ENCODE assay signal across 8 cellular contexts in genomic region chr10:124640538-124641231, GRCh38.
A peak's percentile ranks its signal among the peaks of the same experiment; 100 is the strongest.
DNase-seq lines count a peak whose midpoint lies in the region; ATAC-seq and TF ChIP-seq lines count a peak whose summit lies in the region.

No MANE protein-coding gene starts in this region.

- intact Hi-C loops in CD4-positive, alpha-beta memory T cell (cut with micrococcal nuclease), result loop anchor here (1.0 kb wide), 1 partner anchor 13 kb away; no protein-coding TSS in a partner anchor

- no peaks in the 10 kb centered on the region for H3K27me3 ChIP-seq in CD4-positive, alpha-beta memory T cell (ENCODE audit: insufficient read depth, low read length)
- no peaks in the 10 kb centered on the region for H3K27me3 ChIP-seq in SJCRH30

- peaks cover 0 to 2% (median 0%) of the 10 kb centered on the region in 8 donors for H3K9me3 Mint-ChIP-seq in CD4-positive, alpha-beta memory T cell
- no peaks in the 10 kb centered on the region for H3K9me3 Mint-ChIP-seq in stimulated activated naive CD8-positive, alpha-beta T cell treated with anti-CD3 and anti-CD28 coated beads, Interleukin-15, amount 100 ng/mL, for 72 hours

- TF ChIP-seq CTCF in fibroblast of villous mesenchyme (IDR thresholded peaks at IDR 0.05; ENCODE audit: insufficient read depth, low read depth, low read length), result no peak

- H3K4me3 ChIP-seq in CD4-positive, alpha-beta memory T cell (ENCODE audit: low read length in 2 of 2), result peak overlapping the region in 1 of 2 donors; percentile 17
- H3K4me3 ChIP-seq in fibroblast of villous mesenchyme (ENCODE audit: low read depth, low read length), result no peak overlapping the region
- H3K4me3 ChIP-seq in SJCRH30, result no peak overlapping the region

- peak; percentile 64 for ATAC-seq in GM21619 (IDR thresholded peaks at IDR 0.05; ENCODE audit: unreplicated experiment)
- peak; percentile 33 for ATAC-seq in stimulated activated naive CD8-positive, alpha-beta T cell treated with anti-CD3 and anti-CD28 coated beads, Interleukin-15, amount 100 ng/mL, for 72 hours

- peak overlapping the region; percentile 89 to 97 (median 95) for H3K27ac Mint-ChIP-seq in CD4-positive, alpha-beta memory T cell
- H3K27ac Mint-ChIP-seq in stimulated activated naive CD8-positive, alpha-beta T cell treated with anti-CD3 and anti-CD28 coated beads, Interleukin-15, amount 100 ng/mL, for 72 hours, result peak overlapping the region in 1 of 2 donors; percentile 75

- H3K36me3 ChIP-seq in CD4-positive, alpha-beta memory T cell (ENCODE audit: insufficient read depth, low read length), result peaks cover 12% of the 10 kb centered on the region
- no peaks in the 10 kb centered on the region for H3K36me3 ChIP-seq in SJCRH30

- H3K27me3 Mint-ChIP-seq in CD4-positive, alpha-beta memory T cell, result no peaks in the 10 kb centered on the region
- no peaks in the 10 kb centered on the region for H3K27me3 Mint-ChIP-seq in stimulated activated naive CD8-positive, alpha-beta T cell treated with anti-CD3 and anti-CD28 coated beads, Interleukin-15, amount 100 ng/mL, for 72 hours

- H3K4me3 Mint-ChIP-seq in CD4-positive, alpha-beta memory T cell, result peak overlapping the region; percentile 4 to 87 (median 81)
- H3K4me3 Mint-ChIP-seq in stimulated activated naive CD8-positive, alpha-beta T cell treated with anti-CD3 and anti-CD28 coated beads, Interleukin-15, amount 100 ng/mL, for 72 hours, result peak overlapping the region; percentile 7 to 14

- POLR2A ChIA-PET in CD4-positive, alpha-beta memory T cell (lab: Charles Lee; ENCODE audit: partially characterized antibody), result interaction anchor here (0.7 to 15.2 kb wide), 7 partner anchors 9 to 82 kb away, joined by 3 to 439 read pairs (median 6); no protein-coding TSS in a partner anchor

- peaks cover 95% of the 10 kb centered on the region for H3K4me1 ChIP-seq in CD4-positive, alpha-beta memory T cell (ENCODE audit: insufficient read depth, low read length)
- no peaks in the 10 kb centered on the region for H3K4me1 ChIP-seq in SJCRH30

- CTCF ChIA-PET in CD4-positive, alpha-beta memory T cell (lab: Charles Lee; ENCODE audit: partially characterized antibody), result interaction anchor here (4.6 to 6.1 kb wide), 2 partner anchors 13 to 79 kb away, joined by 23 to 33 read pairs; no protein-coding TSS in a partner anchor

- H3K4me1 Mint-ChIP-seq in CD4-positive, alpha-beta memory T cell, result peaks cover 58 to 100% (median 86%) of the 10 kb centered on the region in 4 donors
- H3K4me1 Mint-ChIP-seq in stimulated activated naive CD8-positive, alpha-beta T cell treated with anti-CD3 and anti-CD28 coated beads, Interleukin-15, amount 100 ng/mL, for 72 hours, result peaks cover 72% of the 10 kb centered on the region

- peak overlapping the region; percentile 36 for H3K27ac ChIP-seq in CD4-positive, alpha-beta memory T cell (ENCODE audit: low read depth, low read length)
- H3K27ac ChIP-seq in SJCRH30, result no peak overlapping the region

- peaks cover 4 to 20% of the 10 kb centered on the region in 2 donors for H3K36me3 Mint-ChIP-seq in CD4-positive, alpha-beta memory T cell

- DNase-seq in CD4-positive, alpha-beta memory T cell, result peak in 1 of 5 donors; percentile 45
- DNase-seq in OCI-M1 (lab: John Stamatoyannopoulos, UW) (peak; percentile 97), fibroblast of villous mesenchyme (ENCODE audit: low read depth) (peak; percentile 55), GOT3 (lab: John Stamatoyannopoulos, UW) (no peak), NCI-H1092 treated with DMSO at 0.1 percent for 48 hours (lab: John Stamatoyannopoulos, UW) (no peak), SJCRH30 (no peak)
- DNase-seq in stimulated activated naive CD8-positive, alpha-beta T cell treated with anti-CD3 and anti-CD28 coated beads, Interleukin-15, amount 100 ng/mL, for 72 hours, result no peak

- H3K9me3 ChIP-seq in CD4-positive, alpha-beta memory T cell (ENCODE audit: control insufficient read depth in 1 of 2, low read length in 2 of 2), result no peaks in the 10 kb centered on the region
- H3K9me3 ChIP-seq in SJCRH30 (replicated peaks), result no peaks in the 10 kb centered on the region

Comparison
In these comparisons a context has a peak if more than half of its experiments do, and no peak if none do; other contexts are left out.
1. DNase-seq: peak in OCI-M1 (single experiment) and fibroblast of villous mesenchyme (single experiment); none in stimulated activated naive CD8-positive, alpha-beta T cell treated with anti-CD3 and anti-CD28 coated beads, Interleukin-15, amount 100 ng/mL, for 72 hours (0 of 2), GOT3 (single experiment), NCI-H1092 treated with DMSO at 0.1 percent for 48 hours (single experiment) and SJCRH30 (0 of 2).